17 cellular contexts compared by ENCODE assay signal in the genomic region with DNA sequence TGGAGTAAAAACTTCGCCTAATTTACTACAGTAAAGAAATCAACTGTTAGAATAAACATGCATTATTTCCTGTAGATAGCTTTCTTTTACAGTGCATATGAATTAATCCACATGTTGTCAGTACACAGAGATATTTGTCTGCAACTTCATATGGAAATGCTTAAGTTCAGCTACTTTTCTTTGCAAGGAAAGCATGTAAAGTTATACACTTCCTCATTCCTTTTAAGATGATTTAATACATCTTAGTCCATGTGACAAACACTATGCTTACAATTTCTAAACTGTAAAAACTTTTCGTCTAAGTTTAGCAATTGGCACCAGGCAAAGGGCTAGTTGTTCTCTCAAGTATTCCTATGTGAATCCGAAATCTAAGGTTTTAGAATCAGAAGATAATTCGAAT.
"Had no signal": no experiment of that assay in that cellular context is flagged by ENCODE, and none has a peak within 500 bp of the region (broad histone marks: within the 10 kb centered on the region; RNA-seq: fewer than 3 reads in every experiment).

No MANE protein-coding gene starts in this region.

- H3K36me3 Mint-ChIP-seq: activated CD8-positive, alpha-beta memory T cell treated with anti-CD3 and anti-CD28 coated beads, Interleukin-2, amount 10 ng/mL, durations not matched to agents 7 days and 5 days had no signal

- H3K36me3 ChIP-seq: adrenal gland, cardiac muscle cell, ovary, stomach, upper lobe of left lung had no signal

- H3K4me1 ChIP-seq: adrenal gland, stomach, testis, upper lobe of left lung had no signal

- H3K4me3 ChIP-seq: adrenal gland, cardiac muscle cell, ovary, stomach, upper lobe of left lung had no signal

- H3K27me3 Mint-ChIP-seq: activated CD8-positive, alpha-beta memory T cell treated with anti-CD3 and anti-CD28 coated beads, Interleukin-2, amount 10 ng/mL, durations not matched to agents 7 days and 5 days had no signal

- H3K4me1 Mint-ChIP-seq: activated CD8-positive, alpha-beta memory T cell treated with anti-CD3 and anti-CD28 coated beads, Interleukin-2, amount 10 ng/mL, durations not matched to agents 7 days and 5 days had no signal

- ATAC-seq: activated CD8-positive, alpha-beta memory T cell treated with anti-CD3 and anti-CD28 coated beads, Interleukin-2, amount 10 ng/mL, durations not matched to agents 7 days and 5 days; left colon had no signal

- H3K9me3 ChIP-seq: adrenal gland, ovary, stomach, testis, upper lobe of left lung had no signal

- H3K4me3 Mint-ChIP-seq: activated CD8-positive, alpha-beta memory T cell treated with anti-CD3 and anti-CD28 coated beads, Interleukin-2, amount 10 ng/mL, durations not matched to agents 7 days and 5 days had no signal

- H3K27me3 ChIP-seq: adrenal gland, cardiac muscle cell, ovary, stomach, testis, upper lobe of left lung had no signal

- H3K27ac ChIP-seq: adrenal gland, cardiac muscle cell, ovary, stomach, testis, upper lobe of left lung had no signal

- H3K27ac Mint-ChIP-seq: activated CD8-positive, alpha-beta memory T cell treated with anti-CD3 and anti-CD28 coated beads, Interleukin-2, amount 10 ng/mL, durations not matched to agents 7 days and 5 days had no signal

- DNase-seq: activated CD4-positive, alpha-beta T cell treated with anti-CD3 and anti-CD28 coated beads, Interleukin-2, amount 50 U/mL, for 48 hours; activated CD4-positive, CD25-positive, alpha-beta regulatory T cell treated with anti-CD3 and anti-CD28 coated beads, Interleukin-2, amount 50 U/mL, for 72 hours; activated CD8-positive, alpha-beta memory T cell treated with anti-CD3 and anti-CD28 coated beads, Interleukin-2, amount 10 ng/mL, durations not matched to agents 7 days and 5 days; activated effector memory CD4-positive, alpha-beta T cell treated with Interleukin-2 at 50 U/mL for 16 hours; activated naive CD4-positive, alpha-beta T cell treated with anti-CD3 and anti-CD28 coated beads, Interleukin-2, amount 50 U/mL, for 16 hours; activated T-cell treated with anti-CD3 and anti-CD28 coated beads, Interleukin-2, amount 50 U/mL, for 1 hour; adrenal gland; erythroblast; head of caudate nucleus; left colon; ovary; stimulated activated CD4-positive, alpha-beta T cell treated with anti-CD3 and anti-CD28 coated beads, Interleukin-1b, Interleukin-23, amount 100 ng/mL, for 48 hours; stomach; T-helper 9 cell; testis; upper lobe of left lung had no signal
